20 cellular contexts compared by ENCODE assay signal in genomic region chr5:133336121-133336968, GRCh38.
DNase-seq lines count a peak whose midpoint lies in the region; ATAC-seq lines count a peak whose summit lies in the region.
"Had no signal": no experiment of that assay in that cellular context is flagged by ENCODE, and none has a peak within 500 bp of the region (broad histone marks: within the 10 kb centered on the region; RNA-seq: fewer than 3 reads in every experiment).

No MANE protein-coding gene starts in this region.

- no peaks in the 10 kb centered on the region for H3K9me3 Mint-ChIP-seq in activated CD4-positive, alpha-beta T cell treated with anti-CD3 and anti-CD28 coated beads for 36 hours (ENCODE audit: low read depth)
- H3K9me3 Mint-ChIP-seq in activated CD4-positive, alpha-beta T cell treated with anti-CD3 and anti-CD28 coated beads, Interleukin-2, amount 10 ng/mL, durations not matched to agents 7 days and 5 days, result no peaks in the 10 kb centered on the region
- no peaks in the 10 kb centered on the region for H3K9me3 Mint-ChIP-seq in stimulated activated effector memory CD8-positive, alpha-beta T cell treated with anti-CD3 and anti-CD28 coated beads, Interleukin-12 subunit alpha, Interleukin-12 subunit beta, amount 100 ng/mL, for 72 hours
- H3K9me3 Mint-ChIP-seq: activated naive CD4-positive, alpha-beta T cell treated with anti-CD3 and anti-CD28 coated beads, Interleukin-2, amount 50 U/mL, for 72 hours; effector memory CD8-positive, alpha-beta T cell; T-helper 2 cell treated with Interferon-gamma antibody and Interleukin-4, amounts not matched to agents 5 μg/mL and 100 μg/mL, for 36 hours had no signal

- intact Hi-C loops in activated CD4-positive, alpha-beta T cell treated with anti-CD3 and anti-CD28 coated beads for 36 hours (cut with DNase I, micrococcal nuclease), result no loop called here

- H3K27me3 Mint-ChIP-seq in activated CD4-positive, alpha-beta T cell treated with anti-CD3 and anti-CD28 coated beads for 36 hours, result no peaks in the 10 kb centered on the region
- H3K27me3 Mint-ChIP-seq in activated CD4-positive, alpha-beta T cell treated with anti-CD3 and anti-CD28 coated beads, Interleukin-2, amount 10 ng/mL, durations not matched to agents 7 days and 5 days, result no peaks in the 10 kb centered on the region

- no peak overlapping the region for H3K4me3 Mint-ChIP-seq in activated CD4-positive, alpha-beta T cell treated with anti-CD3 and anti-CD28 coated beads for 36 hours
- H3K4me3 Mint-ChIP-seq in activated CD4-positive, alpha-beta T cell treated with anti-CD3 and anti-CD28 coated beads, Interleukin-2, amount 10 ng/mL, durations not matched to agents 7 days and 5 days, result no peak overlapping the region
- H3K4me3 Mint-ChIP-seq in stimulated activated effector memory CD8-positive, alpha-beta T cell treated with anti-CD3 and anti-CD28 coated beads, Interleukin-12 subunit alpha, Interleukin-12 subunit beta, amount 100 ng/mL, for 72 hours, result no peak overlapping the region
- H3K4me3 Mint-ChIP-seq: effector memory CD8-positive, alpha-beta T cell; T-helper 2 cell treated with Interferon-gamma antibody and Interleukin-4, amounts not matched to agents 5 μg/mL and 100 μg/mL, for 36 hours had no signal

- H3K4me1 Mint-ChIP-seq in activated CD4-positive, alpha-beta T cell treated with anti-CD3 and anti-CD28 coated beads for 36 hours, result peaks cover 21% of the 10 kb centered on the region
- peaks cover 23% of the 10 kb centered on the region for H3K4me1 Mint-ChIP-seq in activated CD4-positive, alpha-beta T cell treated with anti-CD3 and anti-CD28 coated beads, Interleukin-2, amount 10 ng/mL, durations not matched to agents 7 days and 5 days
- H3K4me1 Mint-ChIP-seq in stimulated activated effector memory CD8-positive, alpha-beta T cell treated with anti-CD3 and anti-CD28 coated beads, Interleukin-12 subunit alpha, Interleukin-12 subunit beta, amount 100 ng/mL, for 72 hours, result peaks cover 18% of the 10 kb centered on the region

- CTCF ChIA-PET in activated CD4-positive, alpha-beta T cell treated with anti-CD3 and anti-CD28 coated beads for 36 hours (lab: Charles Lee), result interaction anchor here (0.6 kb wide), 1 partner anchor 113 kb away, joined by 4 read pairs; no protein-coding TSS in a partner anchor
- CTCF ChIA-PET in activated CD4-positive, alpha-beta T cell treated with anti-CD3 and anti-CD28 coated beads, Interleukin-2, amount 10 ng/mL, durations not matched to agents 7 days and 5 days (lab: Charles Lee), result interaction anchor here (0.6 to 1.6 kb wide), 3 partner anchors 10 to 319 kb away, joined by 4 to 6 read pairs (median 4); no protein-coding TSS in a partner anchor

- no peak overlapping the region for H3K27ac Mint-ChIP-seq in activated CD4-positive, alpha-beta T cell treated with anti-CD3 and anti-CD28 coated beads for 36 hours
- no peak overlapping the region for H3K27ac Mint-ChIP-seq in activated CD4-positive, alpha-beta T cell treated with anti-CD3 and anti-CD28 coated beads, Interleukin-2, amount 10 ng/mL, durations not matched to agents 7 days and 5 days
- H3K27ac Mint-ChIP-seq in stimulated activated effector memory CD8-positive, alpha-beta T cell treated with anti-CD3 and anti-CD28 coated beads, Interleukin-12 subunit alpha, Interleukin-12 subunit beta, amount 100 ng/mL, for 72 hours, result no peak overlapping the region
- H3K27ac Mint-ChIP-seq: effector memory CD8-positive, alpha-beta T cell; T-helper 2 cell treated with Interferon-gamma antibody and Interleukin-4, amounts not matched to agents 5 μg/mL and 100 μg/mL, for 36 hours had no signal

- no peaks in the 10 kb centered on the region for H3K36me3 Mint-ChIP-seq in activated CD4-positive, alpha-beta T cell treated with anti-CD3 and anti-CD28 coated beads for 36 hours (ENCODE audit: low read depth)
- H3K36me3 Mint-ChIP-seq in activated CD4-positive, alpha-beta T cell treated with anti-CD3 and anti-CD28 coated beads, Interleukin-2, amount 10 ng/mL, durations not matched to agents 7 days and 5 days (ENCODE audit: low read depth), result no peaks in the 10 kb centered on the region
- H3K36me3 Mint-ChIP-seq in stimulated activated effector memory CD8-positive, alpha-beta T cell treated with anti-CD3 and anti-CD28 coated beads, Interleukin-12 subunit alpha, Interleukin-12 subunit beta, amount 100 ng/mL, for 72 hours, result no peaks in the 10 kb centered on the region
- H3K36me3 Mint-ChIP-seq: activated naive CD4-positive, alpha-beta T cell treated with anti-CD3 and anti-CD28 coated beads, Interleukin-2, amount 50 U/mL, for 72 hours had no signal

- peak; percentile 25 for ATAC-seq in activated CD4-positive, alpha-beta T cell treated with anti-CD3 and anti-CD28 coated beads for 36 hours
- peak; percentile 43 for ATAC-seq in esophagus mucosa
- peak; percentile 25 for ATAC-seq in stimulated activated effector memory CD8-positive, alpha-beta T cell treated with anti-CD3 and anti-CD28 coated beads, Interleukin-12 subunit alpha, Interleukin-12 subunit beta, amount 100 ng/mL, for 72 hours
- ATAC-seq in GM18517 (IDR thresholded peaks at IDR 0.05; ENCODE audit: unreplicated experiment), result no peak
- no peak for ATAC-seq in HG03520 (IDR thresholded peaks at IDR 0.05; ENCODE audit: unreplicated experiment)
- ATAC-seq: effector memory CD8-positive, alpha-beta T cell had no signal

- POLR2A ChIA-PET in activated CD4-positive, alpha-beta T cell treated with anti-CD3 and anti-CD28 coated beads for 36 hours (lab: Charles Lee), result no interaction called here
- POLR2A ChIA-PET in activated CD4-positive, alpha-beta T cell treated with anti-CD3 and anti-CD28 coated beads, Interleukin-2, amount 10 ng/mL, durations not matched to agents 7 days and 5 days (lab: Charles Lee), result no interaction called here

- DNase-seq in activated CD4-positive, alpha-beta T cell treated with anti-CD3 and anti-CD28 coated beads for 36 hours, result peak; percentile 39
- DNase-seq in activated CD4-positive, alpha-beta T cell treated with anti-CD3 and anti-CD28 coated beads, Interleukin-2, amount 10 ng/mL, durations not matched to agents 7 days and 5 days, result no peak
- DNase-seq in RPMI7951 (ENCODE audit: low read depth) (peak; percentile 15), DMS114 treated with DMSO at 0.1 percent for 48 hours (lab: John Stamatoyannopoulos, UW; ENCODE audit: unreplicated experiment) (no peak)
- no peak for DNase-seq in stimulated activated effector memory CD8-positive, alpha-beta T cell treated with anti-CD3 and anti-CD28 coated beads, Interleukin-12 subunit alpha, Interleukin-12 subunit beta, amount 100 ng/mL, for 72 hours (ENCODE audit: low spot score in 2 of 2)
- DNase-seq: AML-193; effector memory CD8-positive, alpha-beta T cell; esophagus squamous epithelium; GOT3; NCI-H2107; NCI-H510A; nucleus accumbens; small intestine; stimulated activated CD4-positive, alpha-beta T cell treated with anti-CD3 and anti-CD28 coated beads, Interleukin-4, amount 100 ng/mL, for 1 hour; trophoblast cell had no signal

Comparison
In these comparisons a context has a peak if more than half of its experiments do, and no peak if none do; other contexts are left out.
1. DNase-seq: peak in activated CD4-positive, alpha-beta T cell treated with anti-CD3 and anti-CD28 coated beads for 36 hours (single experiment) and RPMI7951 (single experiment); none in activated CD4-positive, alpha-beta T cell treated with anti-CD3 and anti-CD28 coated beads, Interleukin-2, amount 10 ng/mL, durations not matched to agents 7 days and 5 days (single experiment), stimulated activated effector memory CD8-positive, alpha-beta T cell treated with anti-CD3 and anti-CD28 coated beads, Interleukin-12 subunit alpha, Interleukin-12 subunit beta, amount 100 ng/mL, for 72 hours (0 of 2) and DMS114 treated with DMSO at 0.1 percent for 48 hours (single experiment).
2. ATAC-seq: peak in activated CD4-positive, alpha-beta T cell treated with anti-CD3 and anti-CD28 coated beads for 36 hours (single experiment), esophagus mucosa (single experiment) and stimulated activated effector memory CD8-positive, alpha-beta T cell treated with anti-CD3 and anti-CD28 coated beads, Interleukin-12 subunit alpha, Interleukin-12 subunit beta, amount 100 ng/mL, for 72 hours (single experiment); none in GM18517 (single experiment) and HG03520 (single experiment).